Comparison of ENCODE assay signal across 11 cellular contexts in the genomic region with DNA sequence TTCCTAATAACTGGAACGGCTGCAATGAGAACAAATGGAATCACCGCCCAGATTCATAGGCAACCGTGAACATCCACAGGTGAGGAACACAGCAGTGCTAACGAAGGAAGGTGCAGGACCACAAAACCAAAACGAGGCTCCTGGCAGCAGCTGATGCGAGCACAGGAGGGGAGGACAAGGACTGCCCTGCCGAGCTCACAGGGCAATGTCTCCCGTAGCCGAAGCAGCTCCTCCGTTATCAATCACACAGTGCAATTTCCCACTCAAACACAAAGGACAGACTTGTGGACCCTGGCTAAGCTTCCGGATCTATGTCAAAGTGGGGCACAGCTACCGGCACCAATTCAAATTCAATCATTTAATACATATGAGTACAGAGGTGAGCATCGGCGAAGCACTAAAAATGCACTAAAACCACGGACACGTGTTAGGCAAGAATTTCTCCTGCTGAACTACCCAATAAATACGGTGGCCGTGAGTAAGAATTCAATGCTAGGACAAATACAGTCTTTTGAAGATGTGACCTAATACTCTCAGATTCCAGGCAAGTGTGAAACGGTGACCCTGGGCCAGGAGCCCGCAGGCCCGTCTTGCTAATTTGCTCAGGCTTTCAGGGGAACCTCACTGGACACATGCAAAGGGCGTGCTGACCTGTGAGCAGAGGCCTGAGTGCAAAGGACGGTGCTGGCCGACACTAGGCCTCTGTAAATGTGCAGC.
DNase-seq lines count a peak whose midpoint lies in the region; ATAC-seq and TF ChIP-seq lines count a peak whose summit lies in the region.
"Had no signal": no experiment of that assay in that cellular context is flagged by ENCODE, and none has a peak within 500 bp of the region (broad histone marks: within the 10 kb centered on the region; RNA-seq: fewer than 3 reads in every experiment).

No MANE protein-coding gene starts in this region.

- peak overlapping the region in 1 of 3 donors; percentile 0 for H3K4me3 ChIP-seq in breast epithelium
- no peak overlapping the region for H3K4me3 ChIP-seq in lung
- no peak overlapping the region for H3K4me3 ChIP-seq in stomach

- intact Hi-C loops in breast epithelium (cut with DNase I; ENCODE audit: low total_unique reads) = loop anchor here (10.0 kb wide), 1 partner anchor 68 kb away; a partner anchor contains a TSS
- intact Hi-C loops in stomach (cut with DNase I; ENCODE audit: low total_unique reads) = no loop called here

- WGBS in lung, 2 donors = 85 to 88% methylated on average over 24 of the region's 24 CpGs
- 81 to 87% (median 85%) methylated on average over 24 of the region's 24 CpGs for WGBS in stomach, 5 donors

- H3K4me1 ChIP-seq in breast epithelium = peaks cover 3 to 48% of the 10 kb centered on the region in 2 donors
- H3K4me1 ChIP-seq in lung (ENCODE audit: control insufficient read depth in 2 of 2, insufficient read depth in 2 of 2, low read length in 2 of 2) = peaks cover 35 to 54% of the 10 kb centered on the region in 2 donors
- peaks cover 70 to 90% (median 79%) of the 10 kb centered on the region in 4 donors for H3K4me1 ChIP-seq in stomach

- H3K27me3 ChIP-seq in breast epithelium = no peaks in the 10 kb centered on the region
- no peaks in the 10 kb centered on the region for H3K27me3 ChIP-seq in lung (ENCODE audit: control insufficient read depth, insufficient read depth)
- H3K27me3 ChIP-seq in stomach = no peaks in the 10 kb centered on the region

- no peak for TF ChIP-seq EP300 in stomach (IDR thresholded peaks at IDR 0.05)

- H3K36me3 ChIP-seq in breast epithelium = no peaks in the 10 kb centered on the region
- no peaks in the 10 kb centered on the region for H3K36me3 ChIP-seq in lung (ENCODE audit: control insufficient read depth in 2 of 2, insufficient read depth in 2 of 2, low read length in 2 of 2)
- peaks cover 0 to 4% (median 0%) of the 10 kb centered on the region in 4 donors for H3K36me3 ChIP-seq in stomach

- no peak for TF ChIP-seq POLR2A in breast epithelium (IDR thresholded peaks at IDR 0.05)
- TF ChIP-seq POLR2A in stomach (IDR thresholded peaks at IDR 0.05) = no peak

- H3K27ac ChIP-seq in breast epithelium = peak overlapping the region; percentile 64 to 69
- H3K27ac ChIP-seq in lung (ENCODE audit: low read depth in 1 of 2, low read length in 1 of 2) = peak overlapping the region; percentile 54 to 85
- peak overlapping the region; percentile 16 to 71 (median 67) for H3K27ac ChIP-seq in stomach
- H3K27ac ChIP-seq: 22Rv1 had no signal

- no peak for ATAC-seq in lung (ENCODE audit: insufficient read depth, low FRiP score)
- ATAC-seq: natural killer cell treated with Interleukin-12 subunit alpha and Interleukin-12 subunit beta and Interleukin-15 and Interleukin-18, amount 100 ng/mL, for 72 hours; PC-3 had no signal

- H3K9me3 ChIP-seq in breast epithelium = no peaks in the 10 kb centered on the region
- no peaks in the 10 kb centered on the region for H3K9me3 ChIP-seq in lung (ENCODE audit: control insufficient read depth in 2 of 2, insufficient read depth in 1 of 2, low read length in 1 of 2)
- no peaks in the 10 kb centered on the region for H3K9me3 ChIP-seq in stomach

- TF ChIP-seq CTCF in breast epithelium (IDR thresholded peaks at IDR 0.05) (no peak), lung (IDR thresholded peaks at IDR 0.05; ENCODE audit: control extremely low read depth, extremely low read depth) (no peak), stomach (IDR thresholded peaks at IDR 0.05) (no peak)

- DNase-seq in NCI-H2227 (lab: John Stamatoyannopoulos, UW; ENCODE audit: unreplicated experiment) (peak; percentile 6), NCI-H2227 treated with DMSO at 0.1 percent for 48 hours (lab: John Stamatoyannopoulos, UW) (no peak), breast epithelium (ENCODE audit: low spot score in 2 of 2) (no peak), lung (ENCODE audit: low spot score) (no peak), stomach (no peak), T-helper 9 cell (no peak), NCI-H524 (lab: John Stamatoyannopoulos, UW) (no peak)
- no peak for DNase-seq in stimulated activated CD4-positive, alpha-beta T cell treated with anti-CD3 and anti-CD28 coated beads, Interleukin-12 subunit alpha, Interleukin-12 subunit beta, amount 100 ng/mL, for 4 hours
- DNase-seq: PC-3 had no signal
